Comparison of ENCODE assay signal across 2 cellular contexts in the genomic region with DNA sequence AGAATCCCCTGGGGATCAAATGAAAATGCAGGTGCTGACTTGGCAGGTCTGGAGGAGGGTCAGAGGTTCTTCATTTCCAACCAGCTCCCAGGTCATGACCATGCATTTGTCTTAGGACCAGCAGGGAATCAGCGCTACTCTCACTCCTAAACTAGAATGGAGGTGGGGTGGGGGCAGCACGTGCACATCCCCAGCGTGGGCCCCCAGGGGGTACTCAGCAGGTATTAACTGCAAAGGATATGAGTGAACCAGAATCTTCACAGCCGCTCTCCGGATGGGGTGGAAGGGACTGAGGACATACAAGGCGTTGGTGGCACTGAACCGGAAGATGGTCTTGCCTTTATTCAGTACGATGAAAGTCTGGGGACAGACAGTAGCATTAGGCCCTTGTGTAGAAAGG.
TF ChIP-seq lines count a peak whose summit lies in the region.

No MANE protein-coding gene starts in this region.

TF ChIP-seq in HEK293, 187 proteins besides CTCF, POLR2A, EP300 and RAD21:
- TF ChIP-seq REPIN1 (tag by site-specific recombination; IDR thresholded peaks at IDR 0.05; ENCODE audit: low read depth) (no peak), ZNF518A (tag by site-specific recombination; conservative IDR thresholded peaks at IDR 0.05; ENCODE audit: low read depth) (no peak), ZNF558 (tag by site-specific recombination; IDR thresholded peaks at IDR 0.05) (no peak), KLF10 (tag by site-specific recombination; IDR thresholded peaks at IDR 0.05) (no peak), ZIC2 (tag by site-specific recombination; IDR thresholded peaks at IDR 0.05) (peak; percentile 22; the same call in 1 of the 2 replicates), YY2 (tag by site-specific recombination; IDR thresholded peaks at IDR 0.05) (no peak)
- TF ChIP-seq, protein P1, sequence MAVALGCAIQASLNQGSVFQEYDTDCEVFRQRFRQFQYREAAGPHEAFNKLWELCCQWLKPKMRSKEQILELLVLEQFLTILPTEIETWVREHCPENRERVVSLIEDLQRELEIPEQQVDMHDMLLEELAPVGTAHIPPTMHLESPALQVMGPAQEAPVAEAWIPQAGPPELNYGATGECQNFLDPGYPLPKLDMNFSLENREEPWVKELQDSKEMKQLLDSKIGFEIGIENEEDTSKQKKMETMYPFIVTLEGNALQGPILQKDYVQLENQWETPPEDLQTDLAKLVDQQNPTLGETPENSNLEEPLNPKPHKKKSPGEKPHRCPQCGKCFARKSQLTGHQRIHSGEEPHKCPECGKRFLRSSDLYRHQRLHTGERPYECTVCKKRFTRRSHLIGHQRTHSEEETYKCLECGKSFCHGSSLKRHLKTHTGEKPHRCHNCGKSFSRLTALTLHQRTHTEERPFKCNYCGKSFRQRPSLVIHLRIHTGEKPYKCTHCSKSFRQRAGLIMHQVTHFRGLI (tag by site-specific recombination; IDR thresholded peaks at IDR 0.05) = no peak

TF ChIP-seq in H1, 55 proteins besides CTCF, POLR2A, EP300 and RAD21:
- TF ChIP-seq, protein P2, sequence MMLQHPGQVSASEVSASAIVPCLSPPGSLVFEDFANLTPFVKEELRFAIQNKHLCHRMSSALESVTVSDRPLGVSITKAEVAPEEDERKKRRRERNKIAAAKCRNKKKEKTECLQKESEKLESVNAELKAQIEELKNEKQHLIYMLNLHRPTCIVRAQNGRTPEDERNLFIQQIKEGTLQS (IDR thresholded peaks at IDR 0.05; ENCODE audit: insufficient read depth, low read depth, low read length) = no peak
- TF ChIP-seq RNF2 (IDR thresholded peaks at IDR 0.05; ENCODE audit: borderline replicate concordance, low read depth, low read length, missing control alignments, poor library complexity, severe bottlenecking) = no peak
- no peak for TF ChIP-seq SIRT6 (IDR thresholded peaks at IDR 0.05; ENCODE audit: low read length)
- TF ChIP-seq SAP30 (IDR thresholded peaks at IDR 0.05; ENCODE audit: insufficient read depth, insufficient replicate concordance, low read length) = no peak
- TF ChIP-seq FOSL1 (IDR thresholded peaks at IDR 0.05; ENCODE audit: insufficient read depth, low read depth, low read length) = no peak
- TF ChIP-seq KDM1A (IDR thresholded peaks at IDR 0.05; ENCODE audit: borderline replicate concordance, low read length) = no peak
- TF ChIP-seq ASH2L (IDR thresholded peaks at IDR 0.05; ENCODE audit: low read length) = no peak
- TF ChIP-seq TCF12 (IDR thresholded peaks at IDR 0.05; ENCODE audit: low read depth, low read length) = no peak
- no peak for TF ChIP-seq E2F6 (IDR thresholded peaks at IDR 0.05)
- TF ChIP-seq YY1 (IDR thresholded peaks at IDR 0.05; ENCODE audit: low read depth, low read length) = no peak
TF ChIP-seq in H1: peak in this region for 0.
